Comparison of ENCODE assay signal across 28 cellular contexts in the genomic region with DNA sequence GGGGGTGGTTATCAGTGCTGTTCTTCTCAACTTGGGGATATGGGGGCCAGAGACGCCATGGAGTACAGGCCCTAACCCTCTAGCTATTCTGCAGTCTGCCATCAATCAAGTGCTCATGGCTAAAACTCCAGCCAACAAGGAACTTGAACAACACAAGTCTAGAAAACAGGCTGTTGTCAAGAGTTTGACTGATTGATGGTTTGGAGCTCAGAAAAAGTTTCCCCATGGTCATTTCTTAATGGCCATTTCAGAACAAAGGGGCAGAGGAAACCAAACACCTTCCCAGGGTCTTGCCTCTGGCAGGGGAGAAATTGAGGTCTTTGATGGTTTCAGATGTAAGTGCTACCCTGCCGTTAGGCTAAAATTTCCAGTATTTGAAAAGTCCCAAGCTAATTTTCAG. TPM values are rescaled to one million over a fixed set of nuclear protein-coding genes. Genes with fewer than 3 reads are reported as not detected.
A peak's percentile ranks its signal among the peaks of the same experiment; 100 is the strongest.
DNase-seq lines count a peak whose midpoint lies in the region; ATAC-seq, FAIRE-seq and TF ChIP-seq lines count a peak whose summit lies in the region.
"Had no signal": no experiment of that assay in that cellular context is flagged by ENCODE, and none has a peak within 500 bp of the region (broad histone marks: within the 10 kb centered on the region; RNA-seq: fewer than 3 reads in every experiment).

No MANE protein-coding gene starts in this region.

- H3K9ac ChIP-seq in K562 (ENCODE audit: insufficient read depth in 1 of 2, low read depth in 2 of 2, low read length in 2 of 2), result no peak overlapping the region
- H3K9ac ChIP-seq: BLaER1 treated with 17β-estradiol and CSF1 and Interleukin-3, amounts not matched to agents 10 nM and 100 nM; GM23248 had no signal

- H4K20me1 ChIP-seq in K562 (replicated peaks; ENCODE audit: control insufficient read depth, insufficient read depth, low read length), result no peaks in the 10 kb centered on the region
- H4K20me1 ChIP-seq in osteoblast (ENCODE audit: insufficient read depth, low read length), result no peaks in the 10 kb centered on the region
- H4K20me1 ChIP-seq: BLaER1 treated with 17β-estradiol and CSF1 and Interleukin-3, amounts not matched to agents 10 nM and 100 nM had no signal

- intact Hi-C loops in K562 (cut with micrococcal nuclease), result no loop called here

- H3K4me2 ChIP-seq in K562 (ENCODE audit: insufficient read depth, low read length), result no peak overlapping the region
- no peak overlapping the region for H3K4me2 ChIP-seq in osteoblast (ENCODE audit: insufficient read depth, low read length)
- H3K4me2 ChIP-seq: A549; BLaER1 treated with 17β-estradiol and CSF1 and Interleukin-3, amounts not matched to agents 10 nM and 100 nM had no signal

- no TSS peak for BruUV-seq in K562 (replicated peaks; lab: Mats Ljungman, UMichigan)

- peaks cover 26 to 34% of the 10 kb centered on the region in 2 experiments for H3K4me1 ChIP-seq in K562 (replicated peaks in 1 of 2; ENCODE audit: control insufficient read depth in 2 of 2, insufficient read depth in 2 of 2, low read length in 2 of 2)
- H3K4me1 ChIP-seq in osteoblast (ENCODE audit: insufficient read depth, low read length), result no peaks in the 10 kb centered on the region
- H3K4me1 ChIP-seq: A549, BE2C had no signal

- H2AFZ ChIP-seq in K562 (ENCODE audit: low read depth, low read length), result no peak overlapping the region
- no peak overlapping the region for H2AFZ ChIP-seq in osteoblast (ENCODE audit: low read length)
- H2AFZ ChIP-seq: GM23248 had no signal

- no peak for FAIRE-seq in K562 (lab: Jason Lieb, UNC)
- FAIRE-seq: A549, D721Med, GM12878, GM18507, H1 had no signal

- in situ Hi-C loops in K562 (cut with MboI), result no loop called here
- in situ Hi-C loops in GM13977 (cut with MboI; ENCODE audit: low pct_unique_long_range_greater_than_20kb, low sequenced_read_pairs, unreplicated experiment), result no loop called here

- H3K4me3 ChIP-seq in K562 (no peak overlapping the region), osteoblast (ENCODE audit: insufficient read depth, low read length) (no peak overlapping the region)
- H3K4me3 ChIP-seq: A549; BLaER1 treated with 17β-estradiol and CSF1 and Interleukin-3, amounts not matched to agents 10 nM and 100 nM; GM12878; GM23248 had no signal

- DNase-seq in HEK293T (ENCODE audit: extremely low spot score), result no peak
- DNase-seq in K562 (ENCODE audit: extremely low read depth in 1 of 4, low spot score in 3 of 4), result no peak
- peak; percentile 21 for DNase-seq in osteoblast (ENCODE audit: insufficient read length, low spot score, missing footprints)
- no peak for DNase-seq in H4 (ENCODE audit: low spot score)
- no peak for DNase-seq in GM13977 (ENCODE audit: low spot score)
- DNase-seq in cortex of kidney (lab: John Stamatoyannopoulos, UW), result no peak
- DNase-seq: 8988T; ACHN; AML-193; BE2C; CD4-positive, alpha-beta T cell; CD8-positive, alpha-beta memory T cell; DMS 273 treated with DMSO at 0.1 percent for 48 hours; DMS53; DMS79 treated with DMSO at 0.1 percent for 48 hours; GDM1; GM23248; H9; HFFc6 had no signal

- H3K79me2 ChIP-seq in K562 (ENCODE audit: control insufficient read depth, insufficient read depth, low read length) (no peaks in the 10 kb centered on the region), osteoblast (ENCODE audit: insufficient read depth, low read length) (no peaks in the 10 kb centered on the region)

- H3K36me3 ChIP-seq in K562 (ENCODE audit: control insufficient read depth, insufficient read depth, low read length), result no peaks in the 10 kb centered on the region
- H3K36me3 ChIP-seq in osteoblast (ENCODE audit: insufficient read depth, low read length), result no peaks in the 10 kb centered on the region
- H3K36me3 ChIP-seq: BE2C; BLaER1 treated with 17β-estradiol and CSF1 and Interleukin-3, amounts not matched to agents 10 nM and 100 nM had no signal

- TF ChIP-seq EP300 in K562 (IDR thresholded peaks at IDR 0.05; ENCODE audit: low read length), result no peak

- no peak for TF ChIP-seq RAD21 in K562 (CRISPR knock-in tag; conservative IDR thresholded peaks at IDR 0.05 in 1 of 2, IDR thresholded peaks at IDR 0.05 in 1 of 2)

- WGBS in K562 (ENCODE audit: insufficient coverage, low coverage, missing lambda C conversion rate), result 3% methylated on average over 2 of the region's 2 CpGs

- no peak for ATAC-seq in K562
- ATAC-seq: A549, GM12878, HCT116 had no signal

- H3K27me3 ChIP-seq in K562 (ENCODE audit: control insufficient read depth in 2 of 2, insufficient read depth in 2 of 2, low read length in 2 of 2) (peaks cover 21 to 45% of the 10 kb centered on the region in 2 experiments; a peak in 4 of 5 replicates), osteoblast (ENCODE audit: insufficient read depth, low read length) (peaks cover 35% of the 10 kb centered on the region)

- H3K27ac ChIP-seq in K562 (ENCODE audit: extremely low read depth, low read depth, low read length) (no peak overlapping the region), osteoblast (ENCODE audit: low read depth, low read length) (no peak overlapping the region)
- H3K27ac ChIP-seq: A549; BLaER1 treated with 17β-estradiol and CSF1 and Interleukin-3, amounts not matched to agents 10 nM and 100 nM; GM23248 had no signal

- POLR2A ChIA-PET in HEK293T (lab: Yijun Ruan, JAX) (no interaction called here), K562 (lab: Yijun Ruan, JAX) (interaction anchor here (0.7 to 1.5 kb wide), 3 partner anchors 9 to 57 kb away, joined by 3 to 6 read pairs (median 3); no protein-coding TSS in a partner anchor)

- TF ChIP-seq POLR2A in K562 (conservative IDR thresholded peaks at IDR 0.05), result no peak

- TF ChIP-seq CTCF in K562 (IDR thresholded peaks at IDR 0.05 in 2 of 3, conservative IDR thresholded peaks at IDR 0.05 in 1 of 3; ENCODE audit: insufficient read depth in 2 of 3, low read depth in 1 of 3, low read length in 3 of 3) (no peak), osteoblast (IDR thresholded peaks at IDR 0.05; ENCODE audit: extremely low read depth, low read depth, low read length) (no peak), GM13977 (IDR thresholded peaks at IDR 0.05; ENCODE audit: extremely low read depth, insufficient read depth, missing control alignments) (no peak)

- H3K9me3 ChIP-seq in K562 (replicated peaks; ENCODE audit: control insufficient read depth, insufficient read depth, low read depth, low read length) (no peaks in the 10 kb centered on the region), osteoblast (ENCODE audit: low read depth, low read length) (no peaks in the 10 kb centered on the region)
- H3K9me3 ChIP-seq: A549, BE2C had no signal

- no peaks in the 10 kb centered on the region for H3K9me1 ChIP-seq in K562 (ENCODE audit: control insufficient read depth, insufficient read depth, low read length)

- CTCF ChIA-PET in HEK293T (lab: Yijun Ruan, JAX), result interaction anchor here (1.1 kb wide), 1 partner anchor 27 kb away, joined by 3 read pairs; no protein-coding TSS in a partner anchor
- CTCF ChIA-PET in K562 (lab: Yijun Ruan, JAX; ENCODE audit: low intra/inter-chr PET ratio), result no interaction called here

RNA-seq across cellular contexts. Expression of gene PCK1, which starts 15.1 kb away (rescaled TPM):
- 0.70 and 2.3 TPM in 2 replicates for total RNA-seq in K562 (2011; cell fraction: chromatin; rRNA removed; ENCODE audit: low replicate concordance)
- total RNA-seq in K562 (2011; cell fraction: nucleolus; rRNA removed), result 0.92 and 1.3 TPM in 2 replicates
- 0.38 and 1.2 TPM in 2 replicates for total RNA-seq in K562 (2011; cell fraction: nucleoplasm; rRNA removed)
- 0.05 and 0.16 TPM in 2 replicates for total RNA-seq in K562 (2014; rRNA removed)
- total RNA-seq in K562 (2014; rRNA removed; fragmentation: Illumina TruSeq; extraction: Trizol), result 0.13 and 0.18 TPM in 2 replicates
- 0.29 and 0.30 TPM in 2 replicates for total RNA-seq in K562 (2015; rRNA removed; fragmentation: Illumina TruSeq; extraction: Trizol)
- total RNA-seq in K562 (2021), result 0.54 and 0.73 TPM in 2 replicates
- 0.09 and 0.15 TPM in 2 replicates for polyA plus RNA-seq in K562 (2011; rRNA removed)
- 0.04 and 0.48 TPM in 2 replicates for polyA plus RNA-seq in K562 (2011; cell fraction: cytosol; rRNA removed)
- 0.90 and 1.5 TPM in 2 replicates for polyA plus RNA-seq in K562 (2011; cell fraction: nucleus; rRNA removed)
- 0.14 and 0.21 TPM in 2 replicates for polyA plus RNA-seq in K562 (2012)
- 0.12 and 0.14 TPM in 2 replicates for polyA plus RNA-seq in K562 (2014; fragmentation: Illumina TruSeq; extraction: Trizol)
- polyA plus RNA-seq in K562 (2014; fragmentation: Nextera tagmentation; extraction: Ambion mirVana), result under 1 TPM; 0.10 to 0.15 TPM
- polyA plus RNA-seq in K562 (2014; rRNA removed), result 0.12 and 0.46 TPM in 2 replicates
- 0.72 and 1.2 TPM in 2 replicates for polyA minus RNA-seq in K562 (2011; rRNA and poly(A)+ RNA removed)
- 1.2 TPM in 1 of 2 replicates, not detected in the other for polyA minus RNA-seq in K562 (2011; cell fraction: cytosol; rRNA and poly(A)+ RNA removed)
- polyA minus RNA-seq in K562 (2011; cell fraction: nucleus; rRNA and poly(A)+ RNA removed), result 0.67 and 1.1 TPM in 2 replicates
- total RNA-seq in osteoblast, result not detected in 2 replicates
- 0.08 TPM in 1 of 2 replicates, not detected in the other for total RNA-seq in H4 (2014; rRNA removed; shearing (Covaris generic))
- total RNA-seq: CD4-positive, alpha-beta T cell; CD8-positive, alpha-beta memory T cell; Daoy; GM23248; H1; H9; HFFc6 had no signal
- polyA plus RNA-seq: CD14-positive monocyte; CD8-positive, alpha-beta memory T cell; GM23248; H1 had no signal

RNA-seq across cellular contexts. Expression of gene ZBP1, which starts 44.2 kb away (rescaled TPM):
- total RNA-seq in K562 (2011; cell fraction: chromatin; rRNA removed; ENCODE audit: low replicate concordance), result not detected in 2 replicates
- not detected in 2 replicates for total RNA-seq in K562 (2011; cell fraction: nucleolus; rRNA removed)
- not detected in 2 replicates for total RNA-seq in K562 (2011; cell fraction: nucleoplasm; rRNA removed)
- not detected in 2 replicates for total RNA-seq in K562 (2014; rRNA removed)
- total RNA-seq in K562 (2014; rRNA removed; fragmentation: Illumina TruSeq; extraction: Trizol), result not detected in 2 replicates
- total RNA-seq in K562 (2015; rRNA removed; fragmentation: Illumina TruSeq; extraction: Trizol), result not detected in 2 replicates
- not detected in 2 replicates for total RNA-seq in K562 (2021)
- not detected in 2 replicates for polyA plus RNA-seq in K562 (2011; rRNA removed)
- not detected in 2 replicates for polyA plus RNA-seq in K562 (2011; cell fraction: cytosol; rRNA removed)
- polyA plus RNA-seq in K562 (2011; cell fraction: nucleus; rRNA removed), result not detected in 2 replicates
- not detected in 2 replicates for polyA plus RNA-seq in K562 (2012)
- polyA plus RNA-seq in K562 (2014; fragmentation: Illumina TruSeq; extraction: Trizol), result not detected in 2 replicates
- not detected for polyA plus RNA-seq in K562 (2014; fragmentation: Nextera tagmentation; extraction: Ambion mirVana)
- polyA plus RNA-seq in K562 (2014; rRNA removed), result not detected in 2 replicates
- polyA minus RNA-seq in K562 (2011; rRNA and poly(A)+ RNA removed), result not detected in 2 replicates
- polyA minus RNA-seq in K562 (2011; cell fraction: cytosol; rRNA and poly(A)+ RNA removed), result not detected in 2 replicates
- not detected in 2 replicates for polyA minus RNA-seq in K562 (2011; cell fraction: nucleus; rRNA and poly(A)+ RNA removed)
- not detected in 2 replicates for total RNA-seq in osteoblast
- not detected in 2 replicates for total RNA-seq in H4 (2014; rRNA removed; shearing (Covaris generic))
- total RNA-seq: GM23248, H1, H9, HFFc6 had no signal
- polyA plus RNA-seq: GM23248, H1 had no signal

RNA-seq across cellular contexts. Expression of gene CTCFL, which starts 51.1 kb away (rescaled TPM):
- total RNA-seq in K562 (2011; cell fraction: chromatin; rRNA removed; ENCODE audit: low replicate concordance), result 102 and 125 TPM in 2 replicates
- total RNA-seq in K562 (2011; cell fraction: nucleolus; rRNA removed), result 77.5 and 83.4 TPM in 2 replicates
- total RNA-seq in K562 (2011; cell fraction: nucleoplasm; rRNA removed), result 85.3 and 118 TPM in 2 replicates
- total RNA-seq in K562 (2014; rRNA removed), result 120 and 126 TPM in 2 replicates
- 111 and 112 TPM in 2 replicates for total RNA-seq in K562 (2014; rRNA removed; fragmentation: Illumina TruSeq; extraction: Trizol)
- 80.9 and 89.1 TPM in 2 replicates for total RNA-seq in K562 (2015; rRNA removed; fragmentation: Illumina TruSeq; extraction: Trizol)
- 122 and 124 TPM in 2 replicates for total RNA-seq in K562 (2021)
- 188 and 206 TPM in 2 replicates for polyA plus RNA-seq in K562 (2011; rRNA removed)
- polyA plus RNA-seq in K562 (2011; cell fraction: cytosol; rRNA removed), result 125 and 152 TPM in 2 replicates
- 92.0 and 115 TPM in 2 replicates for polyA plus RNA-seq in K562 (2011; cell fraction: nucleus; rRNA removed)
- polyA plus RNA-seq in K562 (2012), result 72.2 and 120 TPM in 2 replicates
- polyA plus RNA-seq in K562 (2014; fragmentation: Illumina TruSeq; extraction: Trizol), result 137 and 177 TPM in 2 replicates
- 10 to 100 TPM; 42.4 to 62.7 TPM for polyA plus RNA-seq in K562 (2014; fragmentation: Nextera tagmentation; extraction: Ambion mirVana)
- polyA plus RNA-seq in K562 (2014; rRNA removed), result 100 and 122 TPM in 2 replicates
- 265 and 279 TPM in 2 replicates for polyA minus RNA-seq in K562 (2011; rRNA and poly(A)+ RNA removed)
- polyA minus RNA-seq in K562 (2011; cell fraction: cytosol; rRNA and poly(A)+ RNA removed), result 117 and 124 TPM in 2 replicates
- 39.4 and 86.3 TPM in 2 replicates for polyA minus RNA-seq in K562 (2011; cell fraction: nucleus; rRNA and poly(A)+ RNA removed)
- not detected in 2 replicates for total RNA-seq in osteoblast
- total RNA-seq in H4 (2014; rRNA removed; shearing (Covaris generic)), result not detected in 2 replicates
- total RNA-seq: CD4-positive, alpha-beta T cell; CD8-positive, alpha-beta memory T cell; GM23248; HFFc6 had no signal
- polyA plus RNA-seq: CD14-positive monocyte; CD8-positive, alpha-beta memory T cell; GM23248 had no signal

Comparison
In these comparisons a context has a peak if more than half of its experiments do, and no peak if none do; other contexts are left out.
1. RNA of gene CTCFL, which starts 51.1 kb away (total RNA-seq): 77.5 to 126 TPM in K562; not detected in osteoblast and not detected in H4; every median in the first group is over 10 times any median in the second.